In the genomic region with DNA sequence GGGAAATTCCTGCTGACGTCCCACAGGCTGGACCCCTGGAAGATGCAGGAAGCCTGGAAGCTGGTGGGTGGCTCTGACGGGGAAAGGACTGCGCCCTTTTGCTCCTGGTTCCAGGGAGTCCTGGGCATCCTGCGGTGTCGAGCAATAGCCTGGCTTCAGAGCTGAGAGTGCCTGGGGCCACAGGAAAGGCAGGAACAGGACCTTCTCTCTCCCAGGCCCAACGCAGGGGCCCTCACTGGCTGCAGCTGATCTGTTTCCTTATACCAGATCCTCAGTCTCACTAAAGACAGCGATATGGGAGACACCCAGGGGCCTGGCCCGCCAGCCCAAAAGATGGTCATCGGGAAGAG, we compare ENCODE assay signal across 9 cellular contexts. TPM values are rescaled to one million over a fixed set of nuclear protein-coding genes. Genes with fewer than 3 reads are reported as not detected.
DNase-seq lines count a peak whose midpoint lies in the region; ATAC-seq and TF ChIP-seq lines count a peak whose summit lies in the region.
"Had no signal": no experiment of that assay in that cellular context is flagged by ENCODE, and none has a peak within 500 bp of the region (broad histone marks: within the 10 kb centered on the region; RNA-seq: fewer than 3 reads in every experiment).

No MANE protein-coding gene starts in this region.

- DNase-seq in heart right ventricle (no peak), right atrium auricular region (ENCODE audit: low spot score) (no peak), lower lobe of right lung (no peak), upper lobe of right lung (no peak)
- no peak for DNase-seq in activated CD8-positive, alpha-beta memory T cell treated with anti-CD3 and anti-CD28 coated beads, Interleukin-2, amount 50 U/mL, for 48 hours
- DNase-seq in stimulated activated CD4-positive, alpha-beta T cell treated with anti-CD3 and anti-CD28 coated beads, Interleukin-1b, Interleukin-23, amount 100 ng/mL, for 48 hours: no peak

- H3K4me1 ChIP-seq in heart right ventricle (peaks cover 3 to 57% (median 42%) of the 10 kb centered on the region in 9 donors), right atrium auricular region (peaks cover 0 to 41% of the 10 kb centered on the region in 2 donors), lower lobe of right lung (peaks cover 56% of the 10 kb centered on the region), upper lobe of right lung (peaks cover 43% of the 10 kb centered on the region)

- 80 to 81% methylated on average over 9 of the region's 9 CpGs for WGBS in heart right ventricle, 2 donors

- H3K9me3 ChIP-seq in heart right ventricle (no peaks in the 10 kb centered on the region), right atrium auricular region (no peaks in the 10 kb centered on the region), lower lobe of right lung (no peaks in the 10 kb centered on the region), upper lobe of right lung (no peaks in the 10 kb centered on the region)
- H3K9me3 ChIP-seq: SJCRH30 had no signal

- intact Hi-C loops in heart right ventricle (cut with DNase I): loop anchor here in 1 of 10 donors (2.0 kb wide), 1 partner anchor 66 kb away; no protein-coding TSS in a partner anchor
- intact Hi-C loops in lower lobe of right lung (cut with DNase I): no loop called here
- intact Hi-C loops in upper lobe of right lung (cut with DNase I): no loop called here

- H3K27me3 ChIP-seq in heart right ventricle (no peaks in the 10 kb centered on the region), right atrium auricular region (no peaks in the 10 kb centered on the region), lower lobe of right lung (ENCODE audit: low read depth) (no peaks in the 10 kb centered on the region), upper lobe of right lung (no peaks in the 10 kb centered on the region)
- H3K27me3 ChIP-seq: SJCRH30 had no signal

- H3K36me3 ChIP-seq in heart right ventricle: peaks cover 0 to 89% (median 15%) of the 10 kb centered on the region in 9 donors
- peaks cover 44% of the 10 kb centered on the region for H3K36me3 ChIP-seq in right atrium auricular region
- peaks cover 78% of the 10 kb centered on the region for H3K36me3 ChIP-seq in lower lobe of right lung
- peaks cover 52% of the 10 kb centered on the region for H3K36me3 ChIP-seq in upper lobe of right lung

- H3K4me3 ChIP-seq in heart right ventricle: peak overlapping the region in 4 of 10 donors; percentile 60 to 75 (median 68)
- H3K4me3 ChIP-seq in right atrium auricular region: no peak overlapping the region
- peak overlapping the region; percentile 86 for H3K4me3 ChIP-seq in lower lobe of right lung
- peak overlapping the region; percentile 80 for H3K4me3 ChIP-seq in upper lobe of right lung
- H3K4me3 ChIP-seq: SJCRH30 had no signal

- peak in 1 of 8 donors; percentile 3 for ATAC-seq in heart right ventricle
- no peak for ATAC-seq in lower lobe of right lung
- no peak for ATAC-seq in upper lobe of right lung
- no peak for ATAC-seq in HG03280 (IDR thresholded peaks at IDR 0.05; ENCODE audit: unreplicated experiment)

- H3K27ac ChIP-seq in heart right ventricle (peak overlapping the region in 7 of 10 donors; percentile 91 to 96 (median 93)), right atrium auricular region (no peak overlapping the region), VCaP (peak overlapping the region; percentile 100; the same call in 1 of the 2 replicates), lower lobe of right lung (peak overlapping the region; percentile 95), upper lobe of right lung (peak overlapping the region; percentile 93)
- H3K27ac ChIP-seq: SJCRH30 had no signal

- no peak for TF ChIP-seq CTCF in heart right ventricle (IDR thresholded peaks at IDR 0.05)
- TF ChIP-seq CTCF in right atrium auricular region (IDR thresholded peaks at IDR 0.05): no peak
- no peak for TF ChIP-seq CTCF in VCaP (conservative IDR thresholded peaks at IDR 0.05)
- TF ChIP-seq CTCF in lower lobe of right lung (IDR thresholded peaks at IDR 0.05): no peak
- TF ChIP-seq CTCF in upper lobe of right lung (IDR thresholded peaks at IDR 0.05): no peak

RNA-seq across cellular contexts. Expression of gene B3GALT4, which starts 1.4 kb away (rescaled TPM):
- 10 to 100 TPM in 2 of 10 donors, 1 to 10 TPM in 8; 5.3 to 12.2 (median 8.0) TPM for total RNA-seq in heart right ventricle
- polyA plus RNA-seq in heart right ventricle: 1 to 10 TPM; 7.0 to 9.1 TPM
- total RNA-seq in right atrium auricular region: 10 to 100 TPM in 1 of 2 donors, 1 to 10 TPM in 1; 9.4 to 12.1 TPM
- 19.6 TPM for total RNA-seq in lower lobe of right lung
- 16.8 TPM for total RNA-seq in upper lobe of right lung

RNA-seq across cellular contexts. Expression of gene RPS18, which starts 6.5 kb away (rescaled TPM):
- total RNA-seq in heart right ventricle (1,000 to 10,000 TPM in 3 of 10 donors, 100 to 1,000 TPM in 7; 767 to 1,326 (median 860) TPM), right atrium auricular region (1,000 to 10,000 TPM; 1,188 to 1,719 TPM), lower lobe of right lung (1,662 TPM), upper lobe of right lung (1,687 TPM)
- 1,000 to 10,000 TPM; 2,826 to 4,398 TPM for polyA plus RNA-seq in heart right ventricle

RNA-seq across cellular contexts. Expression of gene VPS52, which starts 6.7 kb away (rescaled TPM):
- total RNA-seq in heart right ventricle (10 to 100 TPM; 29.8 to 41.6 (median 35.9) TPM), right atrium auricular region (10 to 100 TPM; 19.0 to 31.7 TPM), lower lobe of right lung (59.7 TPM), upper lobe of right lung (47.5 TPM)
- 10 to 100 TPM; 25.2 to 45.7 TPM for polyA plus RNA-seq in heart right ventricle

RNA-seq across cellular contexts. Expression of gene WDR46, which starts 10.7 kb away (rescaled TPM):
- 10 to 100 TPM; 11.0 to 27.8 (median 16.2) TPM for total RNA-seq in heart right ventricle
- polyA plus RNA-seq in heart right ventricle: 10 to 100 TPM; 27.4 to 40.6 TPM
- 10 to 100 TPM; 22.5 to 30.9 TPM for total RNA-seq in right atrium auricular region
- total RNA-seq in lower lobe of right lung: 34.4 TPM
- total RNA-seq in upper lobe of right lung: 37.0 TPM

RNA-seq across cellular contexts. Expression of gene PFDN6, which starts 11.0 kb away (rescaled TPM):
- total RNA-seq in heart right ventricle (10 to 100 TPM; 31.7 to 58.3 (median 40.2) TPM), right atrium auricular region (10 to 100 TPM; 23.4 to 29.5 TPM), lower lobe of right lung (32.9 TPM), upper lobe of right lung (39.3 TPM)
- polyA plus RNA-seq in heart right ventricle: 100 to 1,000 TPM; 248 to 448 TPM

Comparison
In these comparisons a context has a peak if more than half of its experiments do, and no peak if none do; other contexts are left out.
1. H3K27ac ChIP-seq: peak in heart right ventricle (7 of 10), VCaP (single experiment), lower lobe of right lung (single experiment) and upper lobe of right lung (single experiment); none in right atrium auricular region (0 of 2).
2. H3K4me3 ChIP-seq: peak in lower lobe of right lung (single experiment) and upper lobe of right lung (single experiment); none in right atrium auricular region (0 of 2).